ENCODE assay signal across 24 cellular contexts in genomic region chr3:6062226-6063187, GRCh38.
DNase-seq lines count a peak whose midpoint lies in the region; ATAC-seq, FAIRE-seq and TF ChIP-seq lines count a peak whose summit lies in the region.
"Had no signal": no experiment of that assay in that cellular context is flagged by ENCODE, and none has a peak within 500 bp of the region (broad histone marks: within the 10 kb centered on the region; RNA-seq: fewer than 3 reads in every experiment).

No MANE protein-coding gene starts in this region.

- no peaks in the 10 kb centered on the region for H3K4me1 Mint-ChIP-seq in activated CD8-positive, alpha-beta memory T cell treated with anti-CD3 and anti-CD28 coated beads, Interleukin-2, amount 10 ng/mL, durations not matched to agents 7 days and 5 days
- H3K4me1 Mint-ChIP-seq: B cell had no signal

- FAIRE-seq in H1 (lab: Jason Lieb, UNC), result no peak
- FAIRE-seq: D721Med, HepG2 had no signal

- H2BK120ac ChIP-seq in H1 (replicated peaks; ENCODE audit: low read depth, low read length), result no peak overlapping the region
- no peak overlapping the region for H2BK120ac ChIP-seq in mesendoderm (ENCODE audit: low read depth, low read length)

- no peak for TF ChIP-seq EP300 in H1 (IDR thresholded peaks at IDR 0.05; ENCODE audit: borderline replicate concordance in 1 of 2, low read depth in 2 of 2, low read length in 2 of 2)

- ATAC-seq in DND-41 (ENCODE audit: insufficient read depth, low read depth) (peak; percentile 55; the same call in 2 of the 3 replicates), HG02588 (IDR thresholded peaks at IDR 0.05; ENCODE audit: unreplicated experiment) (no peak), HG03280 (IDR thresholded peaks at IDR 0.05; ENCODE audit: unreplicated experiment) (no peak)
- no peak for ATAC-seq in activated CD8-positive, alpha-beta memory T cell treated with anti-CD3 and anti-CD28 coated beads, Interleukin-2, amount 10 ng/mL, durations not matched to agents 7 days and 5 days
- ATAC-seq: HepG2, Panc1 had no signal

- H3K23ac ChIP-seq in H1 (ENCODE audit: insufficient read length), result no peak overlapping the region
- H3K23ac ChIP-seq in mesendoderm (ENCODE audit: low read length), result no peak overlapping the region

- H3K4me3 ChIP-seq in DND-41 (ENCODE audit: low read depth in 1 of 2, low read length in 2 of 2), result no peak overlapping the region
- H3K4me3 ChIP-seq in H1 (ENCODE audit: extremely low read depth in 1 of 4, insufficient read depth in 2 of 4, low read depth in 3 of 4, low read length in 4 of 4), result no peak overlapping the region
- no peak overlapping the region for H3K4me3 ChIP-seq in mesendoderm (ENCODE audit: low read length)
- no peak overlapping the region for H3K4me3 ChIP-seq in spleen
- H3K4me3 ChIP-seq: GM23248 had no signal

- no peak for TF ChIP-seq RAD21 in H1 (IDR thresholded peaks at IDR 0.05 in 1 of 2, conservative IDR thresholded peaks at IDR 0.05 in 1 of 2; ENCODE audit: low read depth in 2 of 2, low read length in 2 of 2)

- H4K20me1 ChIP-seq in DND-41 (ENCODE audit: insufficient read depth, low read length) (no peaks in the 10 kb centered on the region), H1 (replicated peaks in 1 of 2; ENCODE audit: control insufficient read depth in 1 of 2, insufficient read depth in 2 of 2, low read length in 2 of 2) (no peaks in the 10 kb centered on the region)

- H3K9ac ChIP-seq in DND-41 (ENCODE audit: low read depth, low read length) (no peak overlapping the region), H1 (replicated peaks in 1 of 4; ENCODE audit: extremely low read depth in 1 of 4, low read depth in 3 of 4, low read length in 3 of 4) (no peak overlapping the region), mesendoderm (ENCODE audit: low read length) (no peak overlapping the region)
- H3K9ac ChIP-seq: GM23248 had no signal

- H3K9me3 ChIP-seq in DND-41 (ENCODE audit: insufficient read depth, low read length, severe bottlenecking) (no peaks in the 10 kb centered on the region), H1 (ENCODE audit: insufficient read depth in 2 of 2, low read depth in 1 of 2, low read length in 1 of 2) (no peaks in the 10 kb centered on the region), spleen (no peaks in the 10 kb centered on the region)

- intact Hi-C loops in spleen (cut with DNase I; ENCODE audit: low total_unique reads), result no loop called here

- H3K27ac ChIP-seq in DND-41 (ENCODE audit: low read length) (no peak overlapping the region), H1 (ENCODE audit: low read depth, low read length) (no peak overlapping the region), mesendoderm (ENCODE audit: low read depth, low read length) (peak overlapping the region; percentile 25), spleen (no peak overlapping the region)
- H3K27ac ChIP-seq: GM23248 had no signal

- no peaks in the 10 kb centered on the region for H3K27me3 Mint-ChIP-seq in activated CD8-positive, alpha-beta memory T cell treated with anti-CD3 and anti-CD28 coated beads, Interleukin-2, amount 10 ng/mL, durations not matched to agents 7 days and 5 days
- H3K27me3 Mint-ChIP-seq: B cell had no signal

- no peaks in the 10 kb centered on the region for H3K79me2 ChIP-seq in DND-41 (ENCODE audit: insufficient read depth, low read length)
- H3K79me2 ChIP-seq in H1 (ENCODE audit: control insufficient read depth in 1 of 2, insufficient read depth in 2 of 2, low read length in 2 of 2), result no peaks in the 10 kb centered on the region
- H3K79me2 ChIP-seq in mesendoderm (ENCODE audit: control insufficient read depth, insufficient read depth, low read length), result no peaks in the 10 kb centered on the region

- peak overlapping the region; percentile 40 for H4K91ac ChIP-seq in H1 (replicated peaks; ENCODE audit: insufficient read length, low read length)

- H3K4me1 ChIP-seq in DND-41 (ENCODE audit: insufficient read depth, low read length) (no peaks in the 10 kb centered on the region), H1 (replicated peaks in 1 of 4; ENCODE audit: control insufficient read depth in 3 of 4, insufficient read depth in 4 of 4, low read length in 3 of 4) (peaks cover 3 to 11% (median 10%) of the 10 kb centered on the region in 4 experiments; a peak in 4 of 7 replicates), mesendoderm (ENCODE audit: control insufficient read depth, low read depth, low read length) (peaks cover 11% of the 10 kb centered on the region), spleen (no peaks in the 10 kb centered on the region)

- CTCF ChIA-PET in H1 (lab: Charles Lee; ENCODE audit: partially characterized antibody), result no interaction called here
- CTCF ChIA-PET in activated CD8-positive, alpha-beta memory T cell treated with anti-CD3 and anti-CD28 coated beads, Interleukin-2, amount 10 ng/mL, durations not matched to agents 7 days and 5 days (lab: Charles Lee), result no interaction called here

- no peaks in the 10 kb centered on the region; the same call in 1 of the 2 replicates for H3K23me2 ChIP-seq in H1 (ENCODE audit: low read depth, low read length)

- peak; percentile 19 for DNase-seq in DND-41
- DNase-seq in NCI-H82 treated with DMSO at 0.1 percent for 48 hours (lab: John Stamatoyannopoulos, UW; ENCODE audit: unreplicated experiment), result peak; percentile 1
- DNase-seq in H1 (ENCODE audit: low read depth in 1 of 2, low spot score in 2 of 2), result peak in 1 of 2 experiments; percentile 44
- peak; percentile 85 for DNase-seq in mesendoderm
- DNase-seq in activated CD8-positive, alpha-beta memory T cell treated with anti-CD3 and anti-CD28 coated beads, Interleukin-2, amount 10 ng/mL, durations not matched to agents 7 days and 5 days, result no peak
- DNase-seq in spleen, result no peak
- DNase-seq: DMS53, EL, GM23248, KBM-7, MM.1S, NCI-H1048, NCI-H1417 treated with DMSO at 0.1 percent for 48 hours, NCI-H187 treated with DMSO at 0.1 percent for 48 hours, NCI-H2107, NCI-H446 treated with DMSO at 0.1 percent for 48 hours, NCI-H526 treated with DMSO at 0.1 percent for 48 hours, SIG-M5 had no signal

- no peak overlapping the region for H3K27ac Mint-ChIP-seq in activated CD8-positive, alpha-beta memory T cell treated with anti-CD3 and anti-CD28 coated beads, Interleukin-2, amount 10 ng/mL, durations not matched to agents 7 days and 5 days
- H3K27ac Mint-ChIP-seq: B cell had no signal

- no peak overlapping the region; the same call in 1 of the 2 replicates for H2BK20ac ChIP-seq in H1 (ENCODE audit: low read length)

- H2BK15ac ChIP-seq in H1 (ENCODE audit: low read length) (peak overlapping the region; percentile 73; the same call in 1 of the 2 replicates), mesendoderm (replicated peaks; ENCODE audit: low read depth) (no peak overlapping the region)

- H2AK5ac ChIP-seq in H1 (ENCODE audit: low read depth, low read length) (no peak overlapping the region), mesendoderm (ENCODE audit: low read length) (no peak overlapping the region)

- no peak overlapping the region for H4K5ac ChIP-seq in H1 (ENCODE audit: insufficient read length, low read depth, low read length)
- no peak overlapping the region for H4K5ac ChIP-seq in mesendoderm (ENCODE audit: low read length)

- H2BK5ac ChIP-seq in H1 (ENCODE audit: low read depth, low read length) (no peak overlapping the region), mesendoderm (ENCODE audit: low read length) (peak overlapping the region; percentile 39)

- H3K79me1 ChIP-seq in H1 (ENCODE audit: low read depth, low read length), result no peaks in the 10 kb centered on the region
- no peaks in the 10 kb centered on the region for H3K79me1 ChIP-seq in mesendoderm (ENCODE audit: low read length)

- H2BK12ac ChIP-seq in H1 (ENCODE audit: low read depth, low read length), result peak overlapping the region; percentile 88; the same call in 1 of the 2 replicates

- H3K36me3 Mint-ChIP-seq in activated CD8-positive, alpha-beta memory T cell treated with anti-CD3 and anti-CD28 coated beads, Interleukin-2, amount 10 ng/mL, durations not matched to agents 7 days and 5 days, result no peaks in the 10 kb centered on the region

- TF ChIP-seq POLR2A in H1 (IDR thresholded peaks at IDR 0.05; ENCODE audit: control extremely low read depth in 1 of 2, low read depth in 2 of 2, low read length in 2 of 2) (no peak), spleen (IDR thresholded peaks at IDR 0.05) (no peak)

- H3K9me3 Mint-ChIP-seq in activated CD8-positive, alpha-beta memory T cell treated with anti-CD3 and anti-CD28 coated beads, Interleukin-2, amount 10 ng/mL, durations not matched to agents 7 days and 5 days (ENCODE audit: low read depth), result peaks cover 2% of the 10 kb centered on the region

- H3K14ac ChIP-seq in H1 (ENCODE audit: insufficient read length), result no peak overlapping the region

- H3K27me3 ChIP-seq in DND-41 (ENCODE audit: insufficient read depth, low read length, poor library complexity) (no peaks in the 10 kb centered on the region), H1 (replicated peaks in 1 of 4; ENCODE audit: control insufficient read depth in 3 of 4, extremely low read depth in 1 of 4, insufficient read depth in 3 of 4, low read length in 3 of 4) (no peaks in the 10 kb centered on the region), mesendoderm (ENCODE audit: insufficient read depth, low read length, poor library complexity) (no peaks in the 10 kb centered on the region), spleen (replicated peaks in 1 of 7) (no peaks in the 10 kb centered on the region)

- POLR2A ChIA-PET in H1 (lab: Charles Lee; ENCODE audit: partially characterized antibody), result no interaction called here

- H4K8ac ChIP-seq in H1 (ENCODE audit: extremely low read depth, insufficient read depth, low read length) (no peak overlapping the region; the same call in 1 of the 2 replicates), mesendoderm (ENCODE audit: low read depth, low read length) (no peak overlapping the region)

- H3K18ac ChIP-seq in H1 (ENCODE audit: extremely low read depth, low read length) (0 out of 2 replicates have a peak overlapping the region, but pooled peaks have one; percentile 26), mesendoderm (ENCODE audit: low read length) (peak overlapping the region; percentile 6)

- WGBS in H1 (ENCODE audit: extremely low coverage in 1 of 2, insufficient coverage in 1 of 2, insufficient read length in 1 of 2, insufficient replicate concordance in 2 of 2, low coverage in 1 of 2, low lambda C conversion rate in 2 of 2, missing lambda C conversion rate in 1 of 2), 2 experiments, result 61% methylated on average over 6 of the region's 6 CpGs; no CpG with 5 or more reads in 1 of the 2 experiments
- WGBS in mesendoderm (ENCODE audit: extremely low coverage, insufficient coverage, low lambda C conversion rate), result no CpG with 5 or more reads among the region's 6 CpGs
- 66 to 82% (median 68%) methylated on average over 5 to 6 of the region's 6 CpGs for WGBS in spleen, 5 donors

- H3K4me3 Mint-ChIP-seq in activated CD8-positive, alpha-beta memory T cell treated with anti-CD3 and anti-CD28 coated beads, Interleukin-2, amount 10 ng/mL, durations not matched to agents 7 days and 5 days, result no peak overlapping the region
- H3K4me3 Mint-ChIP-seq: B cell had no signal

- no peak overlapping the region for H3K56ac ChIP-seq in H1 (replicated peaks; ENCODE audit: insufficient read length, low read depth, low read length)
- H3K56ac ChIP-seq in mesendoderm (ENCODE audit: low read length), result peak overlapping the region; percentile 57

- H3K4ac ChIP-seq in H1 (replicated peaks; ENCODE audit: insufficient read length, low read depth, low read length) (no peak overlapping the region), mesendoderm (ENCODE audit: low read depth, low read length) (no peak overlapping the region)

- H2AFZ ChIP-seq in DND-41 (ENCODE audit: low read depth, low read length), result no peak overlapping the region
- H2AFZ ChIP-seq in H1 (ENCODE audit: low read length), result peak overlapping the region; percentile 42; the same call in 1 of the 2 replicates
- H2AFZ ChIP-seq: GM23248 had no signal

- H3K4me2 ChIP-seq in DND-41 (ENCODE audit: insufficient read depth, low read length) (no peak overlapping the region), H1 (ENCODE audit: insufficient read depth in 1 of 2, low read depth in 2 of 2, low read length in 2 of 2) (peak overlapping the region in 1 of 2 experiments; percentile 38; a peak in 1 of 4 replicates), mesendoderm (ENCODE audit: low read length) (no peak overlapping the region)

- TF ChIP-seq CTCF in DND-41 (IDR thresholded peaks at IDR 0.05; ENCODE audit: borderline replicate concordance, extremely low read depth, low read length, poor library complexity, severe bottlenecking) (no peak), H1 (IDR thresholded peaks at IDR 0.05; ENCODE audit: control extremely low read depth in 1 of 3, insufficient read depth in 1 of 3, low read depth in 1 of 3, low read length in 3 of 3) (no peak), spleen (IDR thresholded peaks at IDR 0.05 in 8 of 11, conservative IDR thresholded peaks at IDR 0.05 in 3 of 11) (no peak)

- H3K36me3 ChIP-seq in DND-41 (ENCODE audit: insufficient read depth, low read length) (no peaks in the 10 kb centered on the region), H1 (ENCODE audit: control insufficient read depth in 2 of 4, insufficient read depth in 4 of 4, low read length in 3 of 4) (no peaks in the 10 kb centered on the region), mesendoderm (ENCODE audit: control insufficient read depth, insufficient read depth, low read length) (no peaks in the 10 kb centered on the region), spleen (no peaks in the 10 kb centered on the region)

Comparison
In these comparisons a context has a peak if more than half of its experiments do, and no peak if none do; other contexts are left out.
1. DNase-seq: peak in DND-41 (single experiment), NCI-H82 treated with DMSO at 0.1 percent for 48 hours (single experiment) and mesendoderm (single experiment); none in activated CD8-positive, alpha-beta memory T cell treated with anti-CD3 and anti-CD28 coated beads, Interleukin-2, amount 10 ng/mL, durations not matched to agents 7 days and 5 days (single experiment) and spleen (single experiment).